In the genomic region with DNA sequence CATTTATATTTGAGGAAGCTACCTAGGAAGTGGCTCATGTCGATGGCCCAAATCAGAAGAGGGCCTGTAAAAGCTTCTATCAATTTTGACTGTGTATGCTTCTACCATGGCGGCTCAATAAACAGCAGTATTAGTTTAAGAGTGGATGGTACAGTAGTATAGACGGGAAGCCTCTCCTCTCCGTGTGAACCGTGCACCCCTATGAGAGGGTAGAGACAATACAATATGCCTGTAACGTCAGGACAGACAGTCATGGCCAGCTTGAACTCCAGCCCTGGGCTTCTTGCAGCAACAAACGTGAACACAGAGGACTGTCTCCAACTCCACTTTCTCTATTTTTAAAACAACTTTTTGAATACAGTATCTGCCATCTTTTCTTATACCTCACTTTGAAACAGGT, we compare ENCODE assay signal across 12 cellular contexts. TPM values are rescaled to one million over a fixed set of nuclear protein-coding genes. Genes with fewer than 3 reads are reported as not detected.
A peak's percentile ranks its signal among the peaks of the same experiment; 100 is the strongest.
DNase-seq lines count a peak whose midpoint lies in the region; ATAC-seq and TF ChIP-seq lines count a peak whose summit lies in the region.
"Had no signal": no experiment of that assay in that cellular context is flagged by ENCODE, and none has a peak within 500 bp of the region (broad histone marks: within the 10 kb centered on the region; RNA-seq: fewer than 3 reads in every experiment).

No MANE protein-coding gene starts in this region.

- H3K4me2 ChIP-seq in DND-41 (ENCODE audit: insufficient read depth, low read length): peak overlapping the region; percentile 68
- H3K4me2 ChIP-seq in Loucy (ENCODE audit: low read depth, low read length, poor library complexity, severe bottlenecking): peak overlapping the region; percentile 79
- H3K4me2 ChIP-seq in neural progenitor cell: no peak overlapping the region

- no peaks in the 10 kb centered on the region for H3K27me3 Mint-ChIP-seq in activated T-helper 17 cell treated with anti-CD3 and anti-CD28 coated beads, Interleukin-2, amount 50 U/mL, for 72 hours
- H3K27me3 Mint-ChIP-seq in neural progenitor cell (ENCODE audit: insufficient read depth, low read depth): peaks cover 7% of the 10 kb centered on the region

- H3K4me3 Mint-ChIP-seq in activated T-helper 17 cell treated with anti-CD3 and anti-CD28 coated beads, Interleukin-2, amount 50 U/mL, for 72 hours: peak overlapping the region; percentile 98
- no peak overlapping the region for H3K4me3 Mint-ChIP-seq in neural progenitor cell

- peaks cover 89% of the 10 kb centered on the region for H3K4me1 ChIP-seq in DND-41 (ENCODE audit: insufficient read depth, low read length)
- peaks cover 94% of the 10 kb centered on the region for H3K4me1 ChIP-seq in Loucy (ENCODE audit: insufficient read depth, low read length, poor library complexity, severe bottlenecking)
- H3K4me1 ChIP-seq in neural progenitor cell: peaks cover 45% of the 10 kb centered on the region
- no peaks in the 10 kb centered on the region for H3K4me1 ChIP-seq in HAP-1

- peaks cover 32% of the 10 kb centered on the region for H3K36me3 ChIP-seq in DND-41 (ENCODE audit: insufficient read depth, low read length)
- H3K36me3 ChIP-seq in Loucy (ENCODE audit: insufficient read depth, low read length): no peaks in the 10 kb centered on the region
- H3K36me3 ChIP-seq in neural progenitor cell: no peaks in the 10 kb centered on the region
- no peaks in the 10 kb centered on the region for H3K36me3 ChIP-seq in HAP-1 (replicated peaks)

- DNase-seq in DND-41 (no peak), neural progenitor cell (ENCODE audit: low spot score) (no peak), RKO (ENCODE audit: low spot score) (no peak), HAP-1 (ENCODE audit: low spot score in 2 of 2) (no peak), NCI-H446 (lab: John Stamatoyannopoulos, UW) (no peak), NCI-H774 (lab: John Stamatoyannopoulos, UW) (no peak)
- DNase-seq: nucleus accumbens, SIG-M5 had no signal

- ATAC-seq in DND-41 (ENCODE audit: insufficient read depth, low read depth): peak; percentile 20
- peak; percentile 25 for ATAC-seq in activated T-helper 17 cell treated with anti-CD3 and anti-CD28 coated beads, Interleukin-2, amount 50 U/mL, for 72 hours (replicated peaks)
- ATAC-seq: HepG2 had no signal

- H3K4me3 ChIP-seq in DND-41 (ENCODE audit: low read depth in 1 of 2, low read length in 2 of 2): peak overlapping the region in 1 of 2 experiments; percentile 36; a peak in 2 of 4 replicates
- H3K4me3 ChIP-seq in Loucy (ENCODE audit: low read length, poor library complexity, severe bottlenecking): peak overlapping the region; percentile 94
- no peak overlapping the region for H3K4me3 ChIP-seq in neural progenitor cell
- no peak overlapping the region for H3K4me3 ChIP-seq in HAP-1

- H3K4me1 Mint-ChIP-seq in activated T-helper 17 cell treated with anti-CD3 and anti-CD28 coated beads, Interleukin-2, amount 50 U/mL, for 72 hours: peaks cover 29% of the 10 kb centered on the region
- H3K4me1 Mint-ChIP-seq in neural progenitor cell: peaks cover 68% of the 10 kb centered on the region

- no peaks in the 10 kb centered on the region for H3K27me3 ChIP-seq in DND-41 (ENCODE audit: insufficient read depth, low read length, poor library complexity)
- H3K27me3 ChIP-seq in Loucy (ENCODE audit: insufficient read depth, low read length, poor library complexity, severe bottlenecking): no peaks in the 10 kb centered on the region
- peaks cover 19% of the 10 kb centered on the region for H3K27me3 ChIP-seq in neural progenitor cell
- peaks cover 16% of the 10 kb centered on the region for H3K27me3 ChIP-seq in HAP-1 (ENCODE audit: low read depth)

- H3K79me2 ChIP-seq in DND-41 (ENCODE audit: insufficient read depth, low read length) (peaks cover 100% of the 10 kb centered on the region), Loucy (ENCODE audit: insufficient read depth, low read length) (peaks cover 100% of the 10 kb centered on the region), neural progenitor cell (ENCODE audit: low read depth) (no peaks in the 10 kb centered on the region)

- H3K36me3 Mint-ChIP-seq in activated T-helper 17 cell treated with anti-CD3 and anti-CD28 coated beads, Interleukin-2, amount 50 U/mL, for 72 hours (ENCODE audit: low read depth): no peaks in the 10 kb centered on the region
- no peaks in the 10 kb centered on the region for H3K36me3 Mint-ChIP-seq in neural progenitor cell

- in situ Hi-C loops in HAP-1 (cut with MboI; ENCODE audit: low sequenced_read_pairs): no loop called here

- H3K27ac ChIP-seq in DND-41 (ENCODE audit: low read length): peak overlapping the region; percentile 74
- no peak overlapping the region for H3K27ac ChIP-seq in neural progenitor cell

- H3F3A ChIP-seq in Loucy (ENCODE audit: low read depth) (no peaks in the 10 kb centered on the region), neural progenitor cell (ENCODE audit: low read depth) (peaks cover 7% of the 10 kb centered on the region)

- no peaks in the 10 kb centered on the region for H3K9me3 ChIP-seq in DND-41 (ENCODE audit: insufficient read depth, low read length, severe bottlenecking)
- no peaks in the 10 kb centered on the region for H3K9me3 ChIP-seq in Loucy (ENCODE audit: insufficient read depth, low read depth, low read length)
- H3K9me3 ChIP-seq in neural progenitor cell (ENCODE audit: low read depth): no peaks in the 10 kb centered on the region
- H3K9me3 ChIP-seq in HAP-1: no peaks in the 10 kb centered on the region

- no peak overlapping the region for H2AFZ ChIP-seq in DND-41 (ENCODE audit: low read depth, low read length)
- no peak overlapping the region for H2AFZ ChIP-seq in Loucy (ENCODE audit: low read length)
- H2AFZ ChIP-seq in neural progenitor cell (replicated peaks): peak overlapping the region; percentile 73

- no peaks in the 10 kb centered on the region for H3K9me2 ChIP-seq in Loucy (replicated peaks; ENCODE audit: low read depth, low read length)

- TF ChIP-seq CTCF in DND-41 (IDR thresholded peaks at IDR 0.05; ENCODE audit: borderline replicate concordance, extremely low read depth, low read length, poor library complexity, severe bottlenecking): no peak
- no peak for TF ChIP-seq CTCF in Loucy (conservative IDR thresholded peaks at IDR 0.05; ENCODE audit: low read length)
- TF ChIP-seq CTCF in neural progenitor cell (IDR thresholded peaks at IDR 0.05): no peak

- no peaks in the 10 kb centered on the region for H3K9me3 Mint-ChIP-seq in activated T-helper 17 cell treated with anti-CD3 and anti-CD28 coated beads, Interleukin-2, amount 50 U/mL, for 72 hours
- no peaks in the 10 kb centered on the region for H3K9me3 Mint-ChIP-seq in neural progenitor cell

- H3K27ac Mint-ChIP-seq in activated T-helper 17 cell treated with anti-CD3 and anti-CD28 coated beads, Interleukin-2, amount 50 U/mL, for 72 hours: peak overlapping the region; percentile 93
- no peak overlapping the region for H3K27ac Mint-ChIP-seq in neural progenitor cell

- H4K20me1 ChIP-seq in DND-41 (ENCODE audit: insufficient read depth, low read length): peaks cover 15% of the 10 kb centered on the region; the same call in 1 of the 2 replicates
- H4K20me1 ChIP-seq in Loucy (ENCODE audit: insufficient read depth, low read length, poor library complexity, severe bottlenecking): peaks cover 11% of the 10 kb centered on the region
- H4K20me1 ChIP-seq in neural progenitor cell (ENCODE audit: low read depth): no peaks in the 10 kb centered on the region

- H3K9ac ChIP-seq in DND-41 (ENCODE audit: low read depth, low read length) (peak overlapping the region; percentile 24), Loucy (ENCODE audit: low read depth, low read length, poor library complexity, severe bottlenecking) (peak overlapping the region; percentile 90), neural progenitor cell (no peak overlapping the region)

RNA-seq across cellular contexts. Expression of a gene that starts 7.7 kb away (rescaled TPM):
- total RNA-seq in activated T-helper 17 cell treated with anti-CD3 and anti-CD28 coated beads, Interleukin-2, amount 50 U/mL, for 72 hours: 100 to 1,000 TPM; 253 to 343 TPM
- total RNA-seq in neural progenitor cell (ENCODE audit: low replicate concordance): 0.11 and 0.19 TPM in 2 replicates
- total RNA-seq: glomerular endothelial cell, HepG2 had no signal

Comparison
In these comparisons a context has a peak if more than half of its experiments do, and no peak if none do; other contexts are left out.
1. RNA of a gene that starts 7.7 kb away (total RNA-seq): 253 to 343 TPM in activated T-helper 17 cell treated with anti-CD3 and anti-CD28 coated beads, Interleukin-2, amount 50 U/mL, for 72 hours; 0.11 to 0.19 TPM in neural progenitor cell; every median in the first group is over 100 times any median in the second.